13 cellular contexts compared by ENCODE assay signal in the genomic region with DNA sequence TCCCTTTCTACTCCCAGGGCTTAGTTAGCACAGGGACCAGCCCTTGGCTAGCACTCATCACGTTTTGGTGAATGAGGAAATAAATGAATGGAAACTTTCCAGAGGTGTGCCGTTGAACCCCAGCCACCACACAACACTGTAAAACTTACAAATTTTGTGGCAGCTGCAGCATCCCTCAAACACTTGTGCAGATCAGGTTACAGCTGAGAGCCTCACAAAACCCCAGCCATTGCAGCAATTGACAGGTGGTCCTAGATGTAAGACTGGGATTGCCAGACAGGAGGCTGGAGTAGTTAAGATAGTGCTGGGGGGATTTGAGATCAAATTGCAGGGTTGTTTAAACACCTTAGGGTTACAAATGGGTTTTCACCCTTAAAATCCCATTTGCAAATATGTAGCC.
"Had no signal": no experiment of that assay in that cellular context is flagged by ENCODE, and none has a peak within 500 bp of the region (broad histone marks: within the 10 kb centered on the region; RNA-seq: fewer than 3 reads in every experiment).

No MANE protein-coding gene starts in this region.

- DNase-seq: activated CD4-positive, alpha-beta T cell treated with anti-CD3 and anti-CD28 coated beads, Interleukin-2, amount 50 U/mL, for 1 hour; activated CD4-positive, CD25-positive, alpha-beta regulatory T cell; amygdala; brain microvascular endothelial cell; effector memory CD8-positive, alpha-beta T cell; erythroblast; left colon; mammary epithelial cell; naive thymus-derived CD8-positive, alpha-beta T cell; occipital lobe; right cardiac atrium; thyroid gland had no signal

- H3K27me3 ChIP-seq: brain microvascular endothelial cell, thyroid gland had no signal

- H3K4me3 ChIP-seq: thyroid gland had no signal

- ATAC-seq: effector memory CD8-positive, alpha-beta T cell; left colon; naive thymus-derived CD8-positive, alpha-beta T cell; right cardiac atrium; stimulated activated effector memory CD8-positive, alpha-beta T cell treated with anti-CD3 and anti-CD28 coated beads, Interleukin-12 subunit alpha, Interleukin-12 subunit beta, amount 100 ng/mL, for 72 hours had no signal

- H3K36me3 ChIP-seq: brain microvascular endothelial cell, thyroid gland had no signal

- H3K27ac ChIP-seq: brain microvascular endothelial cell, thyroid gland had no signal

- H3K9me3 ChIP-seq: thyroid gland had no signal

- H3K4me1 ChIP-seq: thyroid gland had no signal
